In the genomic region with DNA sequence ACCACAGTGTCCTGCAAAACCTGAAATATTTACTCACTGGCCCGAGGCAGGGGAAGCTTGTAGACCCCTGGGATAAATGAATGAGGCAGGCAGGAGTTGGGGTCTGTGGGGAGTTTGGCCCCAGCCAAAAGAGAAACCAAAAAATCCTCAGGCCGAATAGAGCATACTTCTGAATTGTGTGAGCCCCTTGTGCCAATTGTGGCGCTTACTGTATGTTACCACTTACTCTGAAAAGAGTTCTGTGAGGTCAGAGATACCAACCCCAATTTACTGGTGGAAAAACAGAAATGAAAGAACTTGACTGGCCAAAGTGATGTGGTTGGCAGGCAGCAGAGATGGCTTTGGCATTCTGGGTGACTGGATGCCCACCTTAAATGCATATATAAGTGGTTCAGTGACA, we compare ENCODE assay signal across 10 cellular contexts. TPM values are rescaled to one million over a fixed set of nuclear protein-coding genes. Genes with fewer than 3 reads are reported as not detected.
A peak's percentile ranks its signal among the peaks of the same experiment; 100 is the strongest.
DNase-seq lines count a peak whose midpoint lies in the region; ATAC-seq, FAIRE-seq and TF ChIP-seq lines count a peak whose summit lies in the region.
"Had no signal": no experiment of that assay in that cellular context is flagged by ENCODE, and none has a peak within 500 bp of the region (broad histone marks: within the 10 kb centered on the region; RNA-seq: fewer than 3 reads in every experiment).

No MANE protein-coding gene starts in this region.

- H3K9ac ChIP-seq in MM.1S (ENCODE audit: low read length) = peak overlapping the region; percentile 72
- H3K9ac ChIP-seq in GM12878 (ENCODE audit: control insufficient read depth, insufficient read depth, low read length) = peak overlapping the region; percentile 77

- H3K79me2 ChIP-seq in MM.1S (ENCODE audit: low read length) (peaks cover 89% of the 10 kb centered on the region), GM12878 (ENCODE audit: control insufficient read depth, insufficient read depth, low read length) (peaks cover 90% of the 10 kb centered on the region)

- H3K4me1 ChIP-seq in MM.1S (ENCODE audit: low read length) (peaks cover 19% of the 10 kb centered on the region), GM12878 (ENCODE audit: control insufficient read depth, insufficient read depth, low read length) (peaks cover 57% of the 10 kb centered on the region), psoas muscle (peaks cover 78% of the 10 kb centered on the region), sigmoid colon (peaks cover 0 to 91% (median 71%) of the 10 kb centered on the region in 4 donors)

- no peak for TF ChIP-seq RAD21 in GM12878 (IDR thresholded peaks at IDR 0.05; ENCODE audit: insufficient read depth, low read depth, low read length)

- POLR2A ChIA-PET in activated CD4-positive, alpha-beta T cell treated with anti-CD3 and anti-CD28 coated beads, Interleukin-2, amount 10 ng/mL, durations not matched to agents 7 days and 5 days (lab: Charles Lee) = no interaction called here
- POLR2A ChIA-PET in GM12878 (lab: Charles Lee) = interaction anchor here (0.6 to 1.2 kb wide), 4 partner anchors 10 to 275 kb away, joined by 3 to 9 read pairs (median 4); a partner anchor contains a TSS

- no peaks in the 10 kb centered on the region for H3K9me3 ChIP-seq in MM.1S (replicated peaks; ENCODE audit: insufficient read depth, low read length)
- no peaks in the 10 kb centered on the region for H3K9me3 ChIP-seq in GM12878 (replicated peaks; ENCODE audit: control insufficient read depth, insufficient read depth, low read length)
- no peaks in the 10 kb centered on the region for H3K9me3 ChIP-seq in psoas muscle
- no peaks in the 10 kb centered on the region for H3K9me3 ChIP-seq in sigmoid colon
- H3K9me3 ChIP-seq: upper lobe of left lung had no signal

- TSS peak; percentile 84 for BruUV-seq in GM12878 (replicated peaks; lab: Mats Ljungman, UMichigan)

- peaks cover 8% of the 10 kb centered on the region for H3K36me3 Mint-ChIP-seq in activated CD4-positive, alpha-beta T cell treated with anti-CD3 and anti-CD28 coated beads, Interleukin-2, amount 10 ng/mL, durations not matched to agents 7 days and 5 days (ENCODE audit: low read depth)

- SMC1A ChIA-PET in GM12878 (lab: Charles Lee; ENCODE audit: uncharacterized antibody, unreplicated experiment) = interaction anchor here (1.9 to 2.8 kb wide), 4 partner anchors 10 to 83 kb away, joined by 4 to 14 read pairs (median 11); no protein-coding TSS in a partner anchor

- ATAC-seq in GM12878 (peak; percentile 32), psoas muscle (no peak), HG03108 (IDR thresholded peaks at IDR 0.05; ENCODE audit: unreplicated experiment) (no peak), HG03354 (IDR thresholded peaks at IDR 0.05; ENCODE audit: poor library complexity, severe bottlenecking, unreplicated experiment) (no peak)

- TF ChIP-seq EP300 in GM12878 (IDR thresholded peaks at IDR 0.05; ENCODE audit: borderline replicate concordance in 1 of 2, control insufficient read depth in 1 of 2, low read depth in 2 of 2, low read length in 2 of 2) = no peak
- no peak for TF ChIP-seq EP300 in sigmoid colon (IDR thresholded peaks at IDR 0.05)

- H3K27me3 ChIP-seq in MM.1S (replicated peaks; ENCODE audit: insufficient read depth, low read length) (no peaks in the 10 kb centered on the region), GM12878 (replicated peaks in 1 of 2; ENCODE audit: control insufficient read depth in 2 of 2, insufficient read depth in 2 of 2, low read length in 1 of 2) (no peaks in the 10 kb centered on the region), psoas muscle (ENCODE audit: insufficient read depth in 3 of 3, low read length in 2 of 3) (no peaks in the 10 kb centered on the region), sigmoid colon (no peaks in the 10 kb centered on the region)
- H3K27me3 ChIP-seq: upper lobe of left lung had no signal

- in situ Hi-C loops in GM12878 (cut with MboI) = no loop called here

- peaks cover 33% of the 10 kb centered on the region for H3K4me1 Mint-ChIP-seq in activated CD4-positive, alpha-beta T cell treated with anti-CD3 and anti-CD28 coated beads, Interleukin-2, amount 10 ng/mL, durations not matched to agents 7 days and 5 days

- FAIRE-seq in GM12878 (lab: Jason Lieb, UNC) = no peak

- H3K27me3 Mint-ChIP-seq in activated CD4-positive, alpha-beta T cell treated with anti-CD3 and anti-CD28 coated beads, Interleukin-2, amount 10 ng/mL, durations not matched to agents 7 days and 5 days = no peaks in the 10 kb centered on the region

- H3K4me3 Mint-ChIP-seq in activated CD4-positive, alpha-beta T cell treated with anti-CD3 and anti-CD28 coated beads, Interleukin-2, amount 10 ng/mL, durations not matched to agents 7 days and 5 days = no peak overlapping the region

- no peak for DNase-seq in activated CD4-positive, alpha-beta T cell treated with anti-CD3 and anti-CD28 coated beads, Interleukin-2, amount 10 ng/mL, durations not matched to agents 7 days and 5 days
- no peak for DNase-seq in activated CD4-positive, alpha-beta T cell treated with anti-CD3 and anti-CD28 coated beads, Interleukin-2, amount 50 U/mL, for 1 hour
- DNase-seq in MM.1S (peak; percentile 66), GM12878 (ENCODE audit: low read depth, low spot score) (no peak), psoas muscle (no peak), sigmoid colon (no peak)
- DNase-seq: activated effector memory CD4-positive, alpha-beta T cell treated with Interleukin-2 at 50 U/mL for 16 hours had no signal

- intact Hi-C loops in GM12878 (cut with micrococcal nuclease; ENCODE audit: unreplicated experiment) = loop anchor here (2.0 to 10.0 kb wide), 3 partner anchors 51 to 687 kb away; a partner anchor contains a TSS
- intact Hi-C loops in psoas muscle (cut with DNase I) = loop anchor here (2.0 to 5.0 kb wide), 2 partner anchors 17 to 49 kb away; a partner anchor contains a TSS
- intact Hi-C loops in sigmoid colon (cut with DNase I) = no loop called here

- TF ChIP-seq CTCF in MM.1S (IDR thresholded peaks at IDR 0.05; ENCODE audit: low read length) = no peak
- TF ChIP-seq CTCF in GM12878 (IDR thresholded peaks at IDR 0.05 in 2 of 3, conservative IDR thresholded peaks at IDR 0.05 in 1 of 3; ENCODE audit: control insufficient read depth in 2 of 3, extremely low read depth in 1 of 3, insufficient read depth in 1 of 3, low read depth in 3 of 3, low read length in 3 of 3) = no peak
- TF ChIP-seq CTCF in psoas muscle (IDR thresholded peaks at IDR 0.05) = no peak
- no peak for TF ChIP-seq CTCF in sigmoid colon (IDR thresholded peaks at IDR 0.05)

- WGBS in GM12878 (ENCODE audit: insufficient coverage, insufficient replicate concordance, low lambda C conversion rate, missing lambda C conversion rate) = 3% methylated on average over 3 of the region's 3 CpGs
- WGBS in psoas muscle, 3 donors = 64 to 69% (median 65%) methylated on average over 3 of the region's 3 CpGs
- whole genome bisulfite sequencing in sigmoid colon, 2 donors = 72 to 83% methylated on average over 3 of the region's 3 CpGs

- TF ChIP-seq POLR2A in GM12878 (IDR thresholded peaks at IDR 0.05; ENCODE audit: low read depth, low read length) (no peak), sigmoid colon (IDR thresholded peaks at IDR 0.05) (no peak)

- no peaks in the 10 kb centered on the region for H3K9me3 Mint-ChIP-seq in activated CD4-positive, alpha-beta T cell treated with anti-CD3 and anti-CD28 coated beads, Interleukin-2, amount 10 ng/mL, durations not matched to agents 7 days and 5 days

- H3K4me2 ChIP-seq in MM.1S (ENCODE audit: low read depth, low read length) = peak overlapping the region; percentile 82
- H3K4me2 ChIP-seq in GM12878 (ENCODE audit: control insufficient read depth, insufficient read depth) = peak overlapping the region; percentile 100

- H2AFZ ChIP-seq in MM.1S (ENCODE audit: low read length) (peak overlapping the region; percentile 21), GM12878 (ENCODE audit: control insufficient read depth, low read depth, low read length) (no peak overlapping the region; the same call in 1 of the 2 replicates)

- CTCF ChIA-PET in activated CD4-positive, alpha-beta T cell treated with anti-CD3 and anti-CD28 coated beads, Interleukin-2, amount 10 ng/mL, durations not matched to agents 7 days and 5 days (lab: Charles Lee) = interaction anchor here (1.8 kb wide), 1 partner anchor 161 kb away, joined by 4 read pairs; no protein-coding TSS in a partner anchor
- CTCF ChIA-PET in GM12878 (lab: Yijun Ruan, JAX) = interaction anchor here (0.6 to 3.5 kb wide), 8 partner anchors 10 to 640 kb away, joined by 3 to 20 read pairs (median 4); a partner anchor contains a TSS

- H3K27ac Mint-ChIP-seq in activated CD4-positive, alpha-beta T cell treated with anti-CD3 and anti-CD28 coated beads, Interleukin-2, amount 10 ng/mL, durations not matched to agents 7 days and 5 days = peak overlapping the region; percentile 89

- no peaks in the 10 kb centered on the region for H3K9me2 ChIP-seq in MM.1S (replicated peaks; ENCODE audit: insufficient read depth, low read length)

- H3F3A ChIP-seq in MM.1S (ENCODE audit: insufficient read depth, low read length) = peaks cover 10% of the 10 kb centered on the region

- no peaks in the 10 kb centered on the region for H4K20me1 ChIP-seq in MM.1S (ENCODE audit: insufficient read depth, low read length)
- no peaks in the 10 kb centered on the region; the same call in 1 of the 2 replicates for H4K20me1 ChIP-seq in GM12878 (ENCODE audit: control insufficient read depth, insufficient read depth)

- H3K4me3 ChIP-seq in MM.1S (ENCODE audit: low read length) (peak overlapping the region; percentile 39), GM12878 (peak overlapping the region; percentile 60), psoas muscle (no peak overlapping the region), sigmoid colon (no peak overlapping the region)
- H3K4me3 ChIP-seq: upper lobe of left lung had no signal

- RAD21 ChIA-PET in GM12878 (lab: Charles Lee; ENCODE audit: unreplicated experiment) = interaction anchor here (0.8 to 3.4 kb wide), 4 partner anchors 9 to 90 kb away, joined by 3 to 25 read pairs (median 4); no protein-coding TSS in a partner anchor

- H3K36me3 ChIP-seq in MM.1S (replicated peaks; ENCODE audit: insufficient read depth, low read length) (no peaks in the 10 kb centered on the region), GM12878 (ENCODE audit: control insufficient read depth in 2 of 2, insufficient read depth in 2 of 2, low read length in 1 of 2) (peaks cover 7 to 16% of the 10 kb centered on the region in 2 experiments), psoas muscle (ENCODE audit: insufficient read depth in 1 of 2, low read depth in 1 of 2) (no peaks in the 10 kb centered on the region), sigmoid colon (no peaks in the 10 kb centered on the region)
- H3K36me3 ChIP-seq: upper lobe of left lung had no signal

- peak overlapping the region; percentile 80 for H3K27ac ChIP-seq in MM.1S (ENCODE audit: low read length)
- peak overlapping the region; percentile 97 for H3K27ac ChIP-seq in GM12878 (ENCODE audit: control insufficient read depth, insufficient read depth)
- peak overlapping the region; percentile 96 for H3K27ac ChIP-seq in psoas muscle
- peak overlapping the region in 1 of 4 donors; percentile 61 for H3K27ac ChIP-seq in sigmoid colon

RNA-seq across cellular contexts. Expression of a gene that starts 6.9 kb away (rescaled TPM):
- total RNA-seq in activated CD4-positive, alpha-beta T cell treated with anti-CD3 and anti-CD28 coated beads, Interleukin-2, amount 10 ng/mL, durations not matched to agents 7 days and 5 days = 10 to 100 TPM; 32.4 to 34.3 TPM
- total RNA-seq in GM12878 (2013; cell fraction: nucleolus; rRNA removed) = 38.1 and 42.1 TPM in 2 replicates
- total RNA-seq in GM12878 (2014; rRNA removed) (44.0 and 56.8 TPM in 2 replicates), GM12878 (2014; rRNA removed; fragmentation: Illumina TruSeq; extraction: Trizol) (26.8 and 30.9 TPM in 2 replicates), GM12878 (2021) (115 and 116 TPM in 2 replicates), psoas muscle (100 to 1,000 TPM in 2 of 4 donors, 10 to 100 TPM in 2; 59.1 to 105 (median 88.6) TPM), sigmoid colon (10 to 100 TPM; 18.1 to 24.9 (median 20.8) TPM)
- 22.4 TPM for polyA plus RNA-seq in GM12878 (2011; ENCODE audit: low read depth)
- polyA plus RNA-seq in GM12878 (2011; rRNA removed) (17.7 and 48.6 TPM in 2 replicates), GM12878 (2014; fragmentation: Illumina TruSeq; extraction: Trizol) (33.0 and 63.5 TPM in 2 replicates), GM12878 (2014; fragmentation: Nextera tagmentation; extraction: Ambion mirVana) (under 1 TPM; 0.45 to 0.49 TPM), GM12878 (2014; rRNA removed) (95.6 and 113 TPM in 2 replicates), GM12878 (2016; fragmentation: Nextera tagmentation; extraction: Ambion mirVana) (10 to 100 TPM; 10.1 to 12.0 TPM), psoas muscle (100 to 1,000 TPM in 1 of 3 donors, 10 to 100 TPM in 2; 61.1 to 110 (median 94.7) TPM), sigmoid colon (10 to 100 TPM; 21.6 to 51.8 (median 29.4) TPM)
- 50.4 and 74.2 TPM in 2 replicates for polyA plus RNA-seq in GM12878 (2011; cell fraction: cytosol; rRNA removed)
- polyA plus RNA-seq in GM12878 (2011; cell fraction: nucleus; rRNA removed) = 121 and 141 TPM in 2 replicates
- polyA plus RNA-seq in GM12878 (2012) = 55.3 and 65.7 TPM in 2 replicates
- polyA minus RNA-seq in GM12878 (2011; rRNA and poly(A)+ RNA removed) = 35.9 and 56.0 TPM in 2 replicates
- polyA minus RNA-seq in GM12878 (2011; cell fraction: cytosol; rRNA and poly(A)+ RNA removed) = 29.0 and 34.2 TPM in 2 replicates
- polyA minus RNA-seq in GM12878 (2011; cell fraction: nucleus; rRNA and poly(A)+ RNA removed) = 15.0 and 29.0 TPM in 2 replicates

RNA-seq across cellular contexts. Expression of a gene that starts 30.0 kb away (rescaled TPM):
- 1 to 10 TPM; 2.4 TPM for total RNA-seq in activated CD4-positive, alpha-beta T cell treated with anti-CD3 and anti-CD28 coated beads, Interleukin-2, amount 10 ng/mL, durations not matched to agents 7 days and 5 days
- total RNA-seq in GM12878 (2013; cell fraction: nucleolus; rRNA removed) = 12.2 and 13.1 TPM in 2 replicates
- total RNA-seq in GM12878 (2014; rRNA removed) = 6.5 and 6.9 TPM in 2 replicates
- 7.5 and 7.6 TPM in 2 replicates for total RNA-seq in GM12878 (2014; rRNA removed; fragmentation: Illumina TruSeq; extraction: Trizol)
- 5.3 and 6.5 TPM in 2 replicates for total RNA-seq in GM12878 (2021)
- polyA plus RNA-seq in GM12878 (2011; ENCODE audit: low read depth) = 3.5 TPM
- polyA plus RNA-seq in GM12878 (2011; rRNA removed) = 1.8 and 3.0 TPM in 2 replicates
- 4.1 and 4.6 TPM in 2 replicates for polyA plus RNA-seq in GM12878 (2011; cell fraction: cytosol; rRNA removed)
- 2.1 and 2.7 TPM in 2 replicates for polyA plus RNA-seq in GM12878 (2011; cell fraction: nucleus; rRNA removed)
- 5.8 and 7.9 TPM in 2 replicates for polyA plus RNA-seq in GM12878 (2012)
- 2.4 and 6.0 TPM in 2 replicates for polyA plus RNA-seq in GM12878 (2014; fragmentation: Illumina TruSeq; extraction: Trizol)
- 1 to 10 TPM; 2.6 to 4.8 TPM for polyA plus RNA-seq in GM12878 (2014; fragmentation: Nextera tagmentation; extraction: Ambion mirVana)
- 6.3 and 6.7 TPM in 2 replicates for polyA plus RNA-seq in GM12878 (2014; rRNA removed)
- polyA plus RNA-seq in GM12878 (2016; fragmentation: Nextera tagmentation; extraction: Ambion mirVana) = 1 to 10 TPM; 4.2 to 4.8 TPM
- 1.5 and 2.5 TPM in 2 replicates for polyA minus RNA-seq in GM12878 (2011; rRNA and poly(A)+ RNA removed)
- polyA minus RNA-seq in GM12878 (2011; cell fraction: cytosol; rRNA and poly(A)+ RNA removed) = 1.2 and 1.6 TPM in 2 replicates
- 0.60 and 1.6 TPM in 2 replicates for polyA minus RNA-seq in GM12878 (2011; cell fraction: nucleus; rRNA and poly(A)+ RNA removed)
- 1 to 10 TPM in 3 of 4 donors, under 1 TPM in 1; 0.30 to 1.8 (median 1.4) TPM for total RNA-seq in psoas muscle
- polyA plus RNA-seq in psoas muscle = 1 to 10 TPM; 1.0 to 2.9 (median 1.3) TPM
- total RNA-seq in sigmoid colon = 1 to 10 TPM in 2 of 4 donors, under 1 TPM in 1, not detected in 1; 0.99 to 2.1 (median 2.0) TPM
- 1 to 10 TPM in 2 of 3 donors, under 1 TPM in 1; 0.92 to 3.3 (median 1.2) TPM for polyA plus RNA-seq in sigmoid colon

RNA-seq across cellular contexts. Expression of a gene that starts 42.2 kb away (rescaled TPM):
- total RNA-seq in activated CD4-positive, alpha-beta T cell treated with anti-CD3 and anti-CD28 coated beads, Interleukin-2, amount 10 ng/mL, durations not matched to agents 7 days and 5 days = 10 to 100 TPM in 1 of 2 experiments, 1 to 10 TPM in 1; 8.6 to 11.2 TPM
- total RNA-seq in GM12878 (2013; cell fraction: nucleolus; rRNA removed) = 9.3 and 10.1 TPM in 2 replicates
- total RNA-seq in GM12878 (2014; rRNA removed) (14.9 TPM in 2 replicates), GM12878 (2014; rRNA removed; fragmentation: Illumina TruSeq; extraction: Trizol) (9.1 and 9.2 TPM in 2 replicates), GM12878 (2021) (15.7 and 15.8 TPM in 2 replicates), psoas muscle (10 to 100 TPM; 30.1 to 37.5 (median 34.2) TPM), sigmoid colon (10 to 100 TPM; 14.1 to 35.3 (median 28.9) TPM)
- polyA plus RNA-seq in GM12878 (2011; ENCODE audit: low read depth) = 6.3 TPM
- polyA plus RNA-seq in GM12878 (2011; rRNA removed) (11.2 and 15.7 TPM in 2 replicates), GM12878 (2014; fragmentation: Illumina TruSeq; extraction: Trizol) (2.6 and 4.1 TPM in 2 replicates), GM12878 (2014; fragmentation: Nextera tagmentation; extraction: Ambion mirVana) (1 to 10 TPM in 1 of 2 experiments, under 1 TPM in 1; 0.60 to 2.8 TPM), GM12878 (2014; rRNA removed) (9.8 and 12.2 TPM in 2 replicates), GM12878 (2016; fragmentation: Nextera tagmentation; extraction: Ambion mirVana) (10 to 100 TPM; 22.9 to 23.1 TPM), psoas muscle (10 to 100 TPM; 54.4 to 79.3 (median 57.6) TPM), sigmoid colon (10 to 100 TPM; 10.8 to 21.8 (median 15.3) TPM)
- 18.3 and 28.8 TPM in 2 replicates for polyA plus RNA-seq in GM12878 (2011; cell fraction: cytosol; rRNA removed)
- 9.0 and 9.9 TPM in 2 replicates for polyA plus RNA-seq in GM12878 (2011; cell fraction: nucleus; rRNA removed)
- 14.9 and 17.2 TPM in 2 replicates for polyA plus RNA-seq in GM12878 (2012)
- 11.2 and 11.6 TPM in 2 replicates for polyA minus RNA-seq in GM12878 (2011; rRNA and poly(A)+ RNA removed)
- 5.0 and 8.6 TPM in 2 replicates for polyA minus RNA-seq in GM12878 (2011; cell fraction: cytosol; rRNA and poly(A)+ RNA removed)
- 2.4 and 2.7 TPM in 2 replicates for polyA minus RNA-seq in GM12878 (2011; cell fraction: nucleus; rRNA and poly(A)+ RNA removed)

RNA-seq across cellular contexts. Expression of a gene that starts 50.2 kb away (rescaled TPM):
- total RNA-seq in activated CD4-positive, alpha-beta T cell treated with anti-CD3 and anti-CD28 coated beads, Interleukin-2, amount 10 ng/mL, durations not matched to agents 7 days and 5 days = 10 to 100 TPM; 19.9 to 23.3 TPM
- total RNA-seq in GM12878 (2013; cell fraction: nucleolus; rRNA removed) = 26.2 and 26.3 TPM in 2 replicates
- total RNA-seq in GM12878 (2014; rRNA removed) (33.4 and 36.4 TPM in 2 replicates), GM12878 (2014; rRNA removed; fragmentation: Illumina TruSeq; extraction: Trizol) (10.6 and 14.9 TPM in 2 replicates), GM12878 (2021) (26.5 and 28.4 TPM in 2 replicates), psoas muscle (10 to 100 TPM; 12.1 to 18.0 (median 16.7) TPM), sigmoid colon (10 to 100 TPM; 26.5 to 36.0 (median 28.3) TPM)
- polyA plus RNA-seq in GM12878 (2011; ENCODE audit: low read depth) = 23.9 TPM
- polyA plus RNA-seq in GM12878 (2011; rRNA removed) (10.0 and 17.2 TPM in 2 replicates), GM12878 (2014; fragmentation: Illumina TruSeq; extraction: Trizol) (1.8 and 8.1 TPM in 2 replicates), GM12878 (2014; fragmentation: Nextera tagmentation; extraction: Ambion mirVana) (1 to 10 TPM in 1 of 2 experiments, under 1 TPM in 1; 0.92 to 3.9 TPM), GM12878 (2014; rRNA removed) (31.7 and 38.9 TPM in 2 replicates), GM12878 (2016; fragmentation: Nextera tagmentation; extraction: Ambion mirVana) (10 to 100 TPM; 18.1 to 19.6 TPM), psoas muscle (10 to 100 TPM; 13.7 to 18.5 (median 18.1) TPM), sigmoid colon (10 to 100 TPM; 19.4 to 61.3 (median 21.0) TPM)
- 34.7 and 43.9 TPM in 2 replicates for polyA plus RNA-seq in GM12878 (2011; cell fraction: cytosol; rRNA removed)
- 45.4 and 49.0 TPM in 2 replicates for polyA plus RNA-seq in GM12878 (2011; cell fraction: nucleus; rRNA removed)
- 45.0 and 45.2 TPM in 2 replicates for polyA plus RNA-seq in GM12878 (2012)
- polyA minus RNA-seq in GM12878 (2011; rRNA and poly(A)+ RNA removed) = 13.9 and 31.1 TPM in 2 replicates
- 17.4 and 18.8 TPM in 2 replicates for polyA minus RNA-seq in GM12878 (2011; cell fraction: cytosol; rRNA and poly(A)+ RNA removed)
- polyA minus RNA-seq in GM12878 (2011; cell fraction: nucleus; rRNA and poly(A)+ RNA removed) = 9.4 and 9.9 TPM in 2 replicates

RNA-seq across cellular contexts. Expression of a gene that starts 50.4 kb away (rescaled TPM):
- 10 to 100 TPM; 17.5 to 22.3 TPM for total RNA-seq in activated CD4-positive, alpha-beta T cell treated with anti-CD3 and anti-CD28 coated beads, Interleukin-2, amount 10 ng/mL, durations not matched to agents 7 days and 5 days
- total RNA-seq in GM12878 (2013; cell fraction: nucleolus; rRNA removed) = 18.1 and 19.1 TPM in 2 replicates
- total RNA-seq in GM12878 (2014; rRNA removed) (25.1 and 25.8 TPM in 2 replicates), GM12878 (2014; rRNA removed; fragmentation: Illumina TruSeq; extraction: Trizol) (11.0 TPM in 2 replicates), GM12878 (2021) (20.9 and 22.7 TPM in 2 replicates), psoas muscle (10 to 100 TPM; 12.9 to 24.2 (median 17.0) TPM), sigmoid colon (10 to 100 TPM; 18.8 to 28.5 (median 26.0) TPM)
- 11.1 TPM for polyA plus RNA-seq in GM12878 (2011; ENCODE audit: low read depth)
- polyA plus RNA-seq in GM12878 (2011; rRNA removed) (9.6 and 10.2 TPM in 2 replicates), GM12878 (2014; fragmentation: Illumina TruSeq; extraction: Trizol) (6.2 and 8.2 TPM in 2 replicates), GM12878 (2014; fragmentation: Nextera tagmentation; extraction: Ambion mirVana) (1 to 10 TPM; 2.4 to 6.5 TPM), GM12878 (2014; rRNA removed) (15.9 and 17.6 TPM in 2 replicates), GM12878 (2016; fragmentation: Nextera tagmentation; extraction: Ambion mirVana) (10 to 100 TPM; 27.4 to 27.9 TPM), psoas muscle (10 to 100 TPM; 17.1 to 29.0 (median 20.2) TPM), sigmoid colon (10 to 100 TPM in 2 of 3 donors, 1 to 10 TPM in 1; 9.6 to 22.6 (median 15.5) TPM)
- polyA plus RNA-seq in GM12878 (2011; cell fraction: cytosol; rRNA removed) = 10.5 and 14.1 TPM in 2 replicates
- polyA plus RNA-seq in GM12878 (2011; cell fraction: nucleus; rRNA removed) = 8.1 and 11.6 TPM in 2 replicates
- polyA plus RNA-seq in GM12878 (2012) = 15.7 and 16.8 TPM in 2 replicates
- polyA minus RNA-seq in GM12878 (2011; rRNA and poly(A)+ RNA removed) = 4.8 and 6.3 TPM in 2 replicates
- 4.6 and 7.4 TPM in 2 replicates for polyA minus RNA-seq in GM12878 (2011; cell fraction: cytosol; rRNA and poly(A)+ RNA removed)
- 3.3 and 6.9 TPM in 2 replicates for polyA minus RNA-seq in GM12878 (2011; cell fraction: nucleus; rRNA and poly(A)+ RNA removed)

Comparison
In these comparisons a context has a peak if more than half of its experiments do, and no peak if none do; other contexts are left out.
1. H3K4me3 ChIP-seq: peak in MM.1S (single experiment) and GM12878 (single experiment); none in psoas muscle (single experiment) and sigmoid colon (0 of 4).